1 cellular context compared by ENCODE assay signal in the genomic region with DNA sequence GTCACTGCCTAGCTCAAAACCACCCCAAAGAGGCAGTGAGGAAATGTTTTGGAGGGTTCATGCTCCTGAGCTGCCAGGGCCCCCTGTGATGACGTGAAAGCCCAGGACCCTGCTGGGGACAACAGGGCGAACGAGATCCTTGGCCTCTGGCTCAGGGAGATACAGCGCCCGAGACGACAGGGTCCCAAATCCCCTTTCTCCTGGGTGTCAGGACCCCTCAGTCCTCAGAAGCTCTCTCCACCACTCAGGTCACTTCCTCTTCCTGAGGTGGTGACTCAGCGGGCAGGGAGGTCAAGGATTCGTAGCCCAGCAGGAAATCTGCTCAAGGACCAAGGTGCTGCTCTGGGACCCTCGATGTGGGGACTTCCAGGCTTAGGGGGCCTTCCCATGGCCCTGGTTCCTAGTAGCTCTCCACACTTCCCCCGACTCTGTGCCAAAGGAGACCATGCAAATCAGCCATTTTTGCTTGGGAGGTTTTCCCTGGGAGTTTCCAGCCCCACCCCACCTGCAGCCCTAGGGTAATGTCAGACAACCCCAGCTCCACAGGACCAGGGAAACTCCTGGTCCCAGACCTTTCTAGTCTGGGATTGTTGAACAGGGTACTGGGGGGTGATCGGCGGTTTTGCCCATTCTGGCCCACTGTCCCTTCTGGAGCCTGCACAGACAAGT.
TF ChIP-seq lines count a peak whose summit lies in the region.

No MANE protein-coding gene starts in this region.

TF ChIP-seq in HepG2, 621 proteins besides CTCF, POLR2A, EP300 and RAD21 (continued from another document):
- TF ChIP-seq ZNF646 (CRISPR knock-in tag; IDR thresholded peaks at IDR 0.05) (0 out of 2 replicates have a peak, but pooled peaks have one; percentile 47), RARA (CRISPR knock-in tag; IDR thresholded peaks at IDR 0.05) (0 out of 2 replicates have a peak, but pooled peaks have one; percentile 8), ZNF329 (CRISPR knock-in tag; IDR thresholded peaks at IDR 0.05; ENCODE audit: low read depth) (no peak), ZNF382 (CRISPR knock-in tag; IDR thresholded peaks at IDR 0.05; ENCODE audit: borderline replicate concordance) (0 out of 2 replicates have a peak, but pooled peaks have one; percentile 34), ZNF691 (CRISPR knock-in tag; IDR thresholded peaks at IDR 0.05; ENCODE audit: borderline replicate concordance, low read depth) (no peak), ZFYVE20 (CRISPR knock-in tag; IDR thresholded peaks at IDR 0.05; ENCODE audit: borderline replicate concordance, low read depth) (no peak), NAIF1 (CRISPR knock-in tag; IDR thresholded peaks at IDR 0.05; ENCODE audit: borderline replicate concordance) (no peak), ZNF512 (CRISPR knock-in tag; IDR thresholded peaks at IDR 0.05) (no peak), SRF (IDR thresholded peaks at IDR 0.05; ENCODE audit: low read depth, low read length) (no peak), ZBTB33 (CRISPR knock-in tag; IDR thresholded peaks at IDR 0.05) (no peak), HNF4G (IDR thresholded peaks at IDR 0.05; ENCODE audit: borderline replicate concordance, low read depth, low read length) (no peak), HNF4G (CRISPR knock-in tag; IDR thresholded peaks at IDR 0.05; ENCODE audit: borderline replicate concordance, low read depth) (0 out of 2 replicates have a peak, but pooled peaks have one; percentile 6), ZBTB4 (CRISPR knock-in tag; IDR thresholded peaks at IDR 0.05; ENCODE audit: borderline replicate concordance) (peak; percentile 35; the same call in 1 of the 2 replicates), FOSL1 (CRISPR knock-in tag; IDR thresholded peaks at IDR 0.05; ENCODE audit: borderline replicate concordance) (0 out of 2 replicates have a peak, but pooled peaks have one; percentile 16), RBM39 (IDR thresholded peaks at IDR 0.05; ENCODE audit: low read depth, low read length, poor library complexity, severe bottlenecking) (peak; percentile 2), NBN (conservative IDR thresholded peaks at IDR 0.05) (no peak), BCL3 (CRISPR knock-in tag; IDR thresholded peaks at IDR 0.05) (no peak), CC2D1A (CRISPR knock-in tag; IDR thresholded peaks at IDR 0.05) (no peak), NFIB (CRISPR knock-in tag; IDR thresholded peaks at IDR 0.05; ENCODE audit: borderline replicate concordance) (no peak), MLLT10 (CRISPR knock-in tag; IDR thresholded peaks at IDR 0.05) (no peak), ZNF619 (CRISPR knock-in tag; IDR thresholded peaks at IDR 0.05) (no peak), TFDP2 (CRISPR knock-in tag; IDR thresholded peaks at IDR 0.05) (no peak), TEAD3 (CRISPR knock-in tag; optimal IDR thresholded peaks at IDR 0.05; ENCODE audit: borderline replicate concordance) (peak; percentile 18), IRF2 (CRISPR knock-in tag; IDR thresholded peaks at IDR 0.05) (no peak), GABPB1 (CRISPR knock-in tag; IDR thresholded peaks at IDR 0.05) (peak; percentile 2; the same call in 1 of the 2 replicates), FOSL2 (CRISPR knock-in tag; IDR thresholded peaks at IDR 0.05) (peak; percentile 77), MIER2 (CRISPR knock-in tag; IDR thresholded peaks at IDR 0.05) (no peak), SOX5 (CRISPR knock-in tag; IDR thresholded peaks at IDR 0.05; ENCODE audit: borderline replicate concordance) (no peak), NRL (CRISPR knock-in tag; IDR thresholded peaks at IDR 0.05; ENCODE audit: borderline replicate concordance) (no peak)
- TF ChIP-seq, protein P1, sequence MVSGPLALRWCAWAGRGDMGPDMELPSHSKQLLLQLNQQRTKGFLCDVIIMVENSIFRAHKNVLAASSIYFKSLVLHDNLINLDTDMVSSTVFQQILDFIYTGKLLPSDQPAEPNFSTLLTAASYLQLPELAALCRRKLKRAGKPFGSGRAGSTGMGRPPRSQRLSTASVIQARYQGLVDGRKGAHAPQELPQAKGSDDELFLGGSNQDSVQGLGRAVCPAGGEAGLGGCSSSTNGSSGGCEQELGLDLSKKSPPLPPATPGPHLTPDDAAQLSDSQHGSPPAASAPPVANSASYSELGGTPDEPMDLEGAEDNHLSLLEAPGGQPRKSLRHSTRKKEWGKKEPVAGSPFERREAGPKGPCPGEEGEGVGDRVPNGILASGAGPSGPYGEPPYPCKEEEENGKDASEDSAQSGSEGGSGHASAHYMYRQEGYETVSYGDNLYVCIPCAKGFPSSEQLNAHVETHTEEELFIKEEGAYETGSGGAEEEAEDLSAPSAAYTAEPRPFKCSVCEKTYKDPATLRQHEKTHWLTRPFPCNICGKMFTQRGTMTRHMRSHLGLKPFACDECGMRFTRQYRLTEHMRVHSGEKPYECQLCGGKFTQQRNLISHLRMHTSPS (CRISPR knock-in tag; IDR thresholded peaks at IDR 0.05; ENCODE audit: low read depth), result no peak
- TF ChIP-seq, protein P2, sequence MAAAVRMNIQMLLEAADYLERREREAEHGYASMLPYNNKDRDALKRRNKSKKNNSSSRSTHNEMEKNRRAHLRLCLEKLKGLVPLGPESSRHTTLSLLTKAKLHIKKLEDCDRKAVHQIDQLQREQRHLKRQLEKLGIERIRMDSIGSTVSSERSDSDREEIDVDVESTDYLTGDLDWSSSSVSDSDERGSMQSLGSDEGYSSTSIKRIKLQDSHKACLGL (CRISPR knock-in tag; IDR thresholded peaks at IDR 0.05), result no peak
- TF ChIP-seq, protein P3, sequence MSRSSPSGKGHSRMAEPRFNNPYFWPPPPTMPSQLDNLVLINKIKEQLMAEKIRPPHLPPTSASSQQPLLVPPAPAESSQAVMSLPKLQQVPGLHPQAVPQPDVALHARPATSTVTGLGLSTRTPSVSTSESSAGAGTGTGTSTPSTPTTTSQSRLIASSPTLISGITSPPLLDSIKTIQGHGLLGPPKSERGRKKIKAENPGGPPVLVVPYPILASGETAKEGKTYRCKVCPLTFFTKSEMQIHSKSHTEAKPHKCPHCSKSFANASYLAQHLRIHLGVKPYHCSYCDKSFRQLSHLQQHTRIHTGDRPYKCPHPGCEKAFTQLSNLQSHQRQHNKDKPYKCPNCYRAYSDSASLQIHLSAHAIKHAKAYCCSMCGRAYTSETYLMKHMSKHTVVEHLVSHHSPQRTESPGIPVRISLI (CRISPR knock-in tag; IDR thresholded peaks at IDR 0.05; ENCODE audit: borderline replicate concordance), result no peak
